8 cellular contexts compared by ENCODE assay signal in genomic region chr20:2814587-2815051, GRCh38. TPM values are rescaled to one million over a fixed set of nuclear protein-coding genes. Genes with fewer than 3 reads are reported as not detected.
DNase-seq lines count a peak whose midpoint lies in the region; ATAC-seq and TF ChIP-seq lines count a peak whose summit lies in the region.

Gene C20orf141 (plus strand): TSS chr20:2814987. CDS start chr20:2815185, 198 bp downstream.

- no peak for TF ChIP-seq POLR2A in spleen (IDR thresholded peaks at IDR 0.05)

- no peaks in the 10 kb centered on the region for H3K36me3 ChIP-seq in spleen

- H3K4me3 ChIP-seq in spleen, result no peak within 1 kb of the TSS

- intact Hi-C loops in spleen (cut with DNase I; ENCODE audit: low total_unique reads), result no loop called here

- DNase-seq in DMS 273 treated with DMSO at 0.1 percent for 48 hours (lab: John Stamatoyannopoulos, UW) (peak; percentile 49), NCI-H82 treated with DMSO at 0.1 percent for 48 hours (lab: John Stamatoyannopoulos, UW; ENCODE audit: unreplicated experiment) (peak; percentile 95), dermis blood vessel endothelial cell (peak; percentile 79), non-pigmented ciliary epithelial cell (ENCODE audit: low read depth) (peak; percentile 92), spleen (no peak), NCI-H2196 (lab: John Stamatoyannopoulos, UW; ENCODE audit: unreplicated experiment) (no peak)

- peaks cover 0 to 17% (median 10%) of the 10 kb centered on the region in 8 donors for H3K9me3 ChIP-seq in spleen

- H3K27ac ChIP-seq in spleen, result no peak within 1 kb of the TSS

- ATAC-seq in HG02970 (IDR thresholded peaks at IDR 0.05; ENCODE audit: low FRiP score, unreplicated experiment) (no peak), GM21528 (IDR thresholded peaks at IDR 0.05; ENCODE audit: low FRiP score, unreplicated experiment) (no peak)

- 11 to 29% (median 18%) methylated on average over 5 of the region's 5 CpGs for WGBS in spleen, 5 donors

- TF ChIP-seq CTCF in spleen (IDR thresholded peaks at IDR 0.05 in 8 of 11, conservative IDR thresholded peaks at IDR 0.05 in 3 of 11), result no peak

- H3K27me3 ChIP-seq in spleen (replicated peaks in 1 of 7), result peaks cover 0 to 38% (median 0%) of the 10 kb centered on the region in 7 donors

- H3K4me1 ChIP-seq in spleen, result peaks cover 0 to 6% (median 0%) of the 10 kb centered on the region in 6 donors

RNA-seq across cellular contexts. Expression of gene C20orf141, which starts in this region (rescaled TPM):
- not detected in 2 replicates for total RNA-seq in dermis blood vessel endothelial cell
- total RNA-seq in spleen, result not detected
- polyA plus RNA-seq in spleen, result not detected

Comparison
In these comparisons a context has a peak if more than half of its experiments do, and no peak if none do; other contexts are left out.
1. Peak in DNase-seq in dermis blood vessel endothelial cell; RNA of the gene not detected or under 1 TPM.
2. DNase-seq: peak in DMS 273 treated with DMSO at 0.1 percent for 48 hours (single experiment), NCI-H82 treated with DMSO at 0.1 percent for 48 hours (single experiment) and non-pigmented ciliary epithelial cell (single experiment); none in spleen (single experiment) and NCI-H2196 (single experiment).